25 cellular contexts compared by ENCODE assay signal in genomic region chr13:80126382-80127068, GRCh38.
"Had no signal": no experiment of that assay in that cellular context is flagged by ENCODE, and none has a peak within 500 bp of the region (broad histone marks: within the 10 kb centered on the region; RNA-seq: fewer than 3 reads in every experiment).

No MANE protein-coding gene starts in this region.

- H3K4me3 ChIP-seq: body of pancreas, cardiac muscle cell, hepatocyte, mucosa of descending colon, neural progenitor cell, ovary, psoas muscle, tibial artery had no signal

- FAIRE-seq: frontal cortex had no signal

- ATAC-seq: activated CD4-positive, CD25-positive, alpha-beta regulatory T cell treated with anti-CD3 and anti-CD28 coated beads, Interleukin-2, amount 50 U/mL, for 24 hours; activated T-cell treated with anti-CD3 and anti-CD28 coated beads, Interleukin-2, amount 50 U/mL, for 72 hours; body of pancreas; mucosa of descending colon; psoas muscle; right cardiac atrium; stimulated activated naive CD8-positive, alpha-beta T cell treated with anti-CD3 and anti-CD28 coated beads, Interleukin-15, amount 100 ng/mL, for 72 hours; T-helper 17 cell had no signal

- H3K27me3 Mint-ChIP-seq: activated CD4-positive, alpha-beta memory T cell treated with anti-CD3 and anti-CD28 coated beads, Interleukin-2, amount 10 ng/mL, durations not matched to agents 7 days and 5 days; activated CD4-positive, alpha-beta T cell treated with anti-CD3 and anti-CD28 coated beads, Interleukin-2, amount 10 ng/mL, durations not matched to agents 24 days and 14 days; activated naive CD8-positive, alpha-beta T cell treated with anti-CD3 and anti-CD28 coated beads, Interleukin-2, amount 10 ng/mL, durations not matched to agents 7 days and 5 days; memory B cell; stimulated activated naive CD8-positive, alpha-beta T cell treated with anti-CD3 and anti-CD28 coated beads, Interleukin-15, amount 100 ng/mL, for 72 hours; T-helper 17 cell had no signal

- H3K4me1 Mint-ChIP-seq: activated CD4-positive, alpha-beta memory T cell treated with anti-CD3 and anti-CD28 coated beads, Interleukin-2, amount 10 ng/mL, durations not matched to agents 7 days and 5 days; activated CD4-positive, alpha-beta T cell treated with anti-CD3 and anti-CD28 coated beads, Interleukin-2, amount 10 ng/mL, durations not matched to agents 24 days and 14 days; activated naive CD8-positive, alpha-beta T cell treated with anti-CD3 and anti-CD28 coated beads, Interleukin-2, amount 10 ng/mL, durations not matched to agents 7 days and 5 days; memory B cell; stimulated activated naive CD8-positive, alpha-beta T cell treated with anti-CD3 and anti-CD28 coated beads, Interleukin-15, amount 100 ng/mL, for 72 hours; T-helper 17 cell had no signal

- H3K9ac ChIP-seq: neural progenitor cell had no signal

- H3K27ac Mint-ChIP-seq: activated CD4-positive, alpha-beta memory T cell treated with anti-CD3 and anti-CD28 coated beads, Interleukin-2, amount 10 ng/mL, durations not matched to agents 7 days and 5 days; activated CD4-positive, alpha-beta T cell treated with anti-CD3 and anti-CD28 coated beads, Interleukin-2, amount 10 ng/mL, durations not matched to agents 24 days and 14 days; activated naive CD4-positive, alpha-beta T cell treated with anti-CD3 and anti-CD28 coated beads for 36 hours; activated naive CD8-positive, alpha-beta T cell treated with anti-CD3 and anti-CD28 coated beads, Interleukin-2, amount 10 ng/mL, durations not matched to agents 7 days and 5 days; activated T-cell treated with anti-CD3 and anti-CD28 coated beads, Interleukin-2, amount 50 U/mL, for 72 hours; memory B cell; stimulated activated naive CD8-positive, alpha-beta T cell treated with anti-CD3 and anti-CD28 coated beads, Interleukin-15, amount 100 ng/mL, for 72 hours; T-helper 17 cell had no signal

- H3K36me3 ChIP-seq: cardiac muscle cell, neural progenitor cell, ovary, tibial artery had no signal

- H3K4me2 ChIP-seq: hepatocyte, neural progenitor cell had no signal

- H2AFZ ChIP-seq: hepatocyte, neural progenitor cell had no signal

- H3K4me3 Mint-ChIP-seq: activated CD4-positive, alpha-beta memory T cell treated with anti-CD3 and anti-CD28 coated beads, Interleukin-2, amount 10 ng/mL, durations not matched to agents 7 days and 5 days; activated CD4-positive, alpha-beta T cell treated with anti-CD3 and anti-CD28 coated beads, Interleukin-2, amount 10 ng/mL, durations not matched to agents 24 days and 14 days; activated naive CD4-positive, alpha-beta T cell treated with anti-CD3 and anti-CD28 coated beads for 36 hours; activated naive CD8-positive, alpha-beta T cell treated with anti-CD3 and anti-CD28 coated beads, Interleukin-2, amount 10 ng/mL, durations not matched to agents 7 days and 5 days; activated T-cell treated with anti-CD3 and anti-CD28 coated beads, Interleukin-2, amount 50 U/mL, for 72 hours; memory B cell; neural progenitor cell; stimulated activated naive CD8-positive, alpha-beta T cell treated with anti-CD3 and anti-CD28 coated beads, Interleukin-15, amount 100 ng/mL, for 72 hours; T-helper 17 cell had no signal

- H3K79me2 ChIP-seq: hepatocyte had no signal

- H3K36me3 Mint-ChIP-seq: activated naive CD8-positive, alpha-beta T cell treated with anti-CD3 and anti-CD28 coated beads, Interleukin-2, amount 10 ng/mL, durations not matched to agents 7 days and 5 days; memory B cell had no signal

- H3K27ac ChIP-seq: body of pancreas, cardiac muscle cell, hepatocyte, neural progenitor cell, ovary, psoas muscle, tibial artery had no signal

- H3K27me3 ChIP-seq: body of pancreas, cardiac muscle cell, hepatocyte, neural progenitor cell, ovary, tibial artery had no signal

- DNase-seq: activated CD4-positive, alpha-beta memory T cell treated with anti-CD3 and anti-CD28 coated beads, Interleukin-2, amount 10 ng/mL, durations not matched to agents 7 days and 5 days; activated CD4-positive, alpha-beta T cell treated with anti-CD3 and anti-CD28 coated beads, Interleukin-2, amount 10 ng/mL, durations not matched to agents 24 days and 14 days; activated effector memory CD4-positive, alpha-beta T cell treated with Interleukin-2 at 50 U/mL for 16 hours; activated naive CD4-positive, alpha-beta T cell treated with anti-CD3 and anti-CD28 coated beads for 36 hours; activated naive CD8-positive, alpha-beta T cell treated with anti-CD3 and anti-CD28 coated beads, Interleukin-2, amount 10 ng/mL, durations not matched to agents 7 days and 5 days; activated T-cell treated with anti-CD3 and anti-CD28 coated beads, Interleukin-2, amount 50 U/mL, for 72 hours; amygdala; body of pancreas; cortex of kidney; glutamatergic neuron; mucosa of descending colon; ovary; psoas muscle; right cardiac atrium; stimulated activated CD4-positive, alpha-beta T cell treated with anti-CD3 and anti-CD28 coated beads, Interleukin-1b, Interleukin-23, amount 100 ng/mL, for 48 hours; stimulated activated naive CD8-positive, alpha-beta T cell treated with anti-CD3 and anti-CD28 coated beads, Interleukin-15, amount 100 ng/mL, for 72 hours; SW 1271; T-helper 17 cell; tibial artery had no signal

- H3K9me3 Mint-ChIP-seq: activated CD4-positive, alpha-beta memory T cell treated with anti-CD3 and anti-CD28 coated beads, Interleukin-2, amount 10 ng/mL, durations not matched to agents 7 days and 5 days; activated CD4-positive, alpha-beta T cell treated with anti-CD3 and anti-CD28 coated beads, Interleukin-2, amount 10 ng/mL, durations not matched to agents 24 days and 14 days; activated naive CD4-positive, alpha-beta T cell treated with anti-CD3 and anti-CD28 coated beads for 36 hours; activated naive CD8-positive, alpha-beta T cell treated with anti-CD3 and anti-CD28 coated beads, Interleukin-2, amount 10 ng/mL, durations not matched to agents 7 days and 5 days; activated T-cell treated with anti-CD3 and anti-CD28 coated beads, Interleukin-2, amount 50 U/mL, for 72 hours; memory B cell; stimulated activated naive CD8-positive, alpha-beta T cell treated with anti-CD3 and anti-CD28 coated beads, Interleukin-15, amount 100 ng/mL, for 72 hours had no signal

- H3K9me3 ChIP-seq: body of pancreas, mucosa of descending colon, ovary, psoas muscle, tibial artery had no signal
